ENCODE assay signal across 10 cellular contexts in genomic region chr6:33000053-33000452, GRCh38. TPM values are rescaled to one million over a fixed set of nuclear protein-coding genes. Genes with fewer than 3 reads are reported as not detected.
DNase-seq lines count a peak whose midpoint lies in the region; ATAC-seq and TF ChIP-seq lines count a peak whose summit lies in the region.
"Had no signal": no experiment of that assay in that cellular context is flagged by ENCODE, and none has a peak within 500 bp of the region (broad histone marks: within the 10 kb centered on the region; RNA-seq: fewer than 3 reads in every experiment).

No MANE protein-coding gene starts in this region.

- CTCF ChIA-PET in Panc1 (lab: Charles Lee) = no interaction called here

- peak; percentile 41; the same call in 1 of the 2 replicates for TF ChIP-seq CTCF in GM12875 (IDR thresholded peaks at IDR 0.05; ENCODE audit: borderline replicate concordance, insufficient read depth, low read depth, low read length)
- TF ChIP-seq CTCF in Panc1 (IDR thresholded peaks at IDR 0.05) = peak; percentile 50; the same call in 1 of the 2 replicates

- ATAC-seq in CD4-positive, CD25-positive, alpha-beta regulatory T cell (ENCODE audit: low read depth in 2 of 2) = no peak
- ATAC-seq in Panc1 = peak; percentile 78
- ATAC-seq in GM19455 (IDR thresholded peaks at IDR 0.05; ENCODE audit: unreplicated experiment) = no peak

- no peak overlapping the region for H3K27ac Mint-ChIP-seq in CD4-positive, CD25-positive, alpha-beta regulatory T cell

- H3K4me3 Mint-ChIP-seq in CD4-positive, CD25-positive, alpha-beta regulatory T cell = no peak overlapping the region

- H3K4me3 ChIP-seq in CD4-positive, CD25-positive, alpha-beta regulatory T cell (ENCODE audit: low read depth, low read length) = no peak overlapping the region
- H3K4me3 ChIP-seq in GM12875 (ENCODE audit: low read depth, low read length) (no peak overlapping the region), Panc1 (ENCODE audit: low read depth in 2 of 2, low read length in 2 of 2) (no peak overlapping the region)

- H3K4me1 Mint-ChIP-seq in CD4-positive, CD25-positive, alpha-beta regulatory T cell = peaks cover 4 to 8% (median 5%) of the 10 kb centered on the region in 4 donors

- no TSS peak for BruUV-seq in Panc1 (replicated peaks; lab: Mats Ljungman, UMichigan)

- H3K27ac ChIP-seq in CD4-positive, CD25-positive, alpha-beta regulatory T cell (ENCODE audit: insufficient read depth, low read length, poor library complexity, severe bottlenecking) = no peak overlapping the region
- H3K27ac ChIP-seq in Panc1 (ENCODE audit: low read length) = no peak overlapping the region

- in situ Hi-C loops in Panc1 (cut with HindIII; ENCODE audit: low pct_unique_long_range_greater_than_20kb, low sequenced_read_pairs) = no loop called here

- intact Hi-C loops in Panc1 (cut with micrococcal nuclease; ENCODE audit: unreplicated experiment) = no loop called here

- peaks cover 53% of the 10 kb centered on the region for H3K27me3 Mint-ChIP-seq in CD4-positive, CD25-positive, alpha-beta regulatory T cell

- POLR2A ChIA-PET in Panc1 (lab: Charles Lee) = no interaction called here

- no peaks in the 10 kb centered on the region for H3K36me3 ChIP-seq in CD4-positive, CD25-positive, alpha-beta regulatory T cell (ENCODE audit: control insufficient read depth, insufficient read depth, low read length)
- H3K36me3 ChIP-seq in Panc1 (ENCODE audit: control insufficient read depth, insufficient read depth, low read length) = no peaks in the 10 kb centered on the region

- H3K4me1 ChIP-seq in CD4-positive, CD25-positive, alpha-beta regulatory T cell (ENCODE audit: control insufficient read depth, insufficient read depth, low read length, poor library complexity, severe bottlenecking) = peaks cover 3% of the 10 kb centered on the region
- no peaks in the 10 kb centered on the region for H3K4me1 ChIP-seq in Panc1 (ENCODE audit: control insufficient read depth, insufficient read depth, low read length)

- H3K9me3 ChIP-seq in CD4-positive, CD25-positive, alpha-beta regulatory T cell (ENCODE audit: control insufficient read depth in 2 of 2, low read length in 2 of 2) = no peaks in the 10 kb centered on the region
- H3K9me3 ChIP-seq in Panc1 (ENCODE audit: control insufficient read depth, insufficient read depth, low read depth, low read length) = no peaks in the 10 kb centered on the region

- no peaks in the 10 kb centered on the region for H3K36me3 Mint-ChIP-seq in CD4-positive, CD25-positive, alpha-beta regulatory T cell

- peak in 2 of 3 donors; percentile 30 to 67 for DNase-seq in CD4-positive, CD25-positive, alpha-beta regulatory T cell
- DNase-seq in Panc1 (ENCODE audit: low read depth, low spot score) (no peak), iPS DF 4.7 (ENCODE audit: extremely low read depth, low spot score) (peak; percentile 85), NCI-H345 (lab: John Stamatoyannopoulos, UW) (no peak), NCI-H187 (lab: John Stamatoyannopoulos, UW) (no peak), amygdala (lab: John Stamatoyannopoulos, UW) (no peak)
- DNase-seq: activated T-cell treated with anti-CD3 and anti-CD28 coated beads for 4 hours, IMR-90 had no signal

- no peaks in the 10 kb centered on the region for H3K9me3 Mint-ChIP-seq in CD4-positive, CD25-positive, alpha-beta regulatory T cell

- peaks cover 27% of the 10 kb centered on the region for H3K27me3 ChIP-seq in CD4-positive, CD25-positive, alpha-beta regulatory T cell (ENCODE audit: control insufficient read depth, insufficient read depth, low read length)
- peaks cover 22% of the 10 kb centered on the region; the same call in 1 of the 2 replicates for H3K27me3 ChIP-seq in Panc1 (ENCODE audit: control insufficient read depth, insufficient read depth, low read length)

RNA-seq across cellular contexts. Expression of gene HLA-DOA, which starts 9.3 kb away (rescaled TPM):
- total RNA-seq in CD4-positive, CD25-positive, alpha-beta regulatory T cell = 14.0 TPM
- 10 to 100 TPM in 1 of 4 donors, 1 to 10 TPM in 3; 7.0 to 14.9 (median 8.9) TPM for polyA plus RNA-seq in CD4-positive, CD25-positive, alpha-beta regulatory T cell
- 0.08 TPM for total RNA-seq in Panc1 (2021; ENCODE audit: unreplicated experiment)
- not detected for polyA plus RNA-seq in Panc1 (2012; ENCODE audit: insufficient read length)
- total RNA-seq: IMR-90 had no signal
- polyA plus RNA-seq: IMR-90 had no signal

RNA-seq across cellular contexts. Expression of gene BRD2, which starts 31.7 kb away (rescaled TPM):
- total RNA-seq in CD4-positive, CD25-positive, alpha-beta regulatory T cell = 425 TPM
- polyA plus RNA-seq in CD4-positive, CD25-positive, alpha-beta regulatory T cell = 10 to 100 TPM; 43.9 to 58.7 (median 53.8) TPM
- 209 TPM for total RNA-seq in Panc1 (2021; ENCODE audit: unreplicated experiment)
- polyA plus RNA-seq in Panc1 (2012; ENCODE audit: insufficient read length) = 161 TPM

RNA-seq across cellular contexts. Expression of gene HLA-DMA, which starts 47.2 kb away (rescaled TPM):
- total RNA-seq in CD4-positive, CD25-positive, alpha-beta regulatory T cell = 53.1 TPM
- polyA plus RNA-seq in CD4-positive, CD25-positive, alpha-beta regulatory T cell = 10 to 100 TPM; 32.3 to 89.3 (median 70.1) TPM
- 2.8 TPM for total RNA-seq in Panc1 (2021; ENCODE audit: unreplicated experiment)
- 1.3 TPM for polyA plus RNA-seq in Panc1 (2012; ENCODE audit: insufficient read length)

RNA-seq across cellular contexts. Expression of gene HLA-DMB, which starts 59.2 kb away (rescaled TPM):
- 17.6 TPM for total RNA-seq in CD4-positive, CD25-positive, alpha-beta regulatory T cell
- 10 to 100 TPM; 12.8 to 44.2 (median 32.4) TPM for polyA plus RNA-seq in CD4-positive, CD25-positive, alpha-beta regulatory T cell
- 0.44 TPM for total RNA-seq in Panc1 (2021; ENCODE audit: unreplicated experiment)
- polyA plus RNA-seq in Panc1 (2012; ENCODE audit: insufficient read length) = not detected

Comparison
In these comparisons a context has a peak if more than half of its experiments do, and no peak if none do; other contexts are left out.
1. DNase-seq: peak in CD4-positive, CD25-positive, alpha-beta regulatory T cell (2 of 3) and iPS DF 4.7 (single experiment); none in Panc1 (single experiment), NCI-H345 (single experiment), NCI-H187 (0 of 2) and amygdala (0 of 56).
2. RNA of gene HLA-DOA, which starts 9.3 kb away (total RNA-seq): 14.0 TPM in CD4-positive, CD25-positive, alpha-beta regulatory T cell (single experiment); 0.08 TPM in Panc1 (single experiment); every median in the first group is over 10 times any median in the second.
3. RNA of gene HLA-DMA, which starts 47.2 kb away (total RNA-seq): 53.1 TPM in CD4-positive, CD25-positive, alpha-beta regulatory T cell (single experiment); 2.8 TPM in Panc1 (single experiment); every median in the first group is over 10 times any median in the second.